ENCODE assay signal across 1 cellular context in the genomic region with DNA sequence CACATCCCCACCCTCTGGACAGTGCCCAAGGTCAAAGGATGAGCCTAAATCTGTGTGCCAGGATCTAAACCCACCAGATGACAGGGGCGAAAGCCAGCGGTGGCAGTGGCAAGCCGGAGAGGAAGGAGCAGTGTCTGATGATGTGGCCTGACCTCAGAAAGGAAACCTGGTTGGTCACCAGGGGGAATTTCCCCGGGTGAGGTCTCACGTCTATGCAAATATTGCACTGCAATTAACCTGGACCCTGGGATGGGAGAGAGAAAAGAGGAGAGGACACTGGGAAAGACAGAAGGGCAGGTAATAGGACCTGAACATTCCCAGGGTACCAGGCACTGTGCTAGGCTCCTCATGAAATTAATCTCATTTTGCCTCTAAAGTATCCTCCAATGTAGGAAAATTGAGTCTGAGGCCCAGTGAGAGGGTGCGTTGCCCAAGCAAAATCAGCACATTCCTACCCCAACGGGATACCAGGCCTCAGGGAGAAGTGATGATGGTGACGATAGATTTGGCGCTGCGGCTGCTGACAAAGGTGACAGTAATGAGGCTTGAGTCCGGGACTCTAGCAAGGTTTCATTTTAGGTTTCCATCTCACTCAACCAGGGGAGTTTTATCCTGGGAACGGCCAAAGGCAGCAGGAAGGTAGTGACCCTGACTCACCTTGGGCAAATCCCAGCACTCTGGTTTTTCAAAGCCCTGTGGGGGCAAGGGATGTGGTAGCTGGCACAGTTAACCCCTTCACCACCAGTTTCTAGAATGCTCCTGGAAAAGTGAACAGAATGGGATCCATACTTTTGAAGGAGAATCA.
TF ChIP-seq lines count a peak whose summit lies in the region.

No MANE protein-coding gene starts in this region.

TF ChIP-seq in IMR-90, 13 proteins besides CTCF, POLR2A, EP300 and RAD21 (continued from another document):
- TF ChIP-seq, protein P1, sequence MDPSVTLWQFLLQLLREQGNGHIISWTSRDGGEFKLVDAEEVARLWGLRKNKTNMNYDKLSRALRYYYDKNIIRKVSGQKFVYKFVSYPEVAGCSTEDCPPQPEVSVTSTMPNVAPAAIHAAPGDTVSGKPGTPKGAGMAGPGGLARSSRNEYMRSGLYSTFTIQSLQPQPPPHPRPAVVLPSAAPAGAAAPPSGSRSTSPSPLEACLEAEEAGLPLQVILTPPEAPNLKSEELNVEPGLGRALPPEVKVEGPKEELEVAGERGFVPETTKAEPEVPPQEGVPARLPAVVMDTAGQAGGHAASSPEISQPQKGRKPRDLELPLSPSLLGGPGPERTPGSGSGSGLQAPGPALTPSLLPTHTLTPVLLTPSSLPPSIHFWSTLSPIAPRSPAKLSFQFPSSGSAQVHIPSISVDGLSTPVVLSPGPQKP (IDR thresholded peaks at IDR 0.05; ENCODE audit: borderline replicate concordance, low read depth, low read length) = no peak
- no peak for TF ChIP-seq MXI1 (IDR thresholded peaks at IDR 0.05; ENCODE audit: borderline replicate concordance, low read depth, low read length)
- no peak for TF ChIP-seq CHD1 (IDR thresholded peaks at IDR 0.05; ENCODE audit: low read depth, low read length)
- TF ChIP-seq MAFK (IDR thresholded peaks at IDR 0.05; ENCODE audit: low read depth, low read length) = no peak
- no peak for TF ChIP-seq SMC3 (IDR thresholded peaks at IDR 0.05; ENCODE audit: low read depth, low read length)
- TF ChIP-seq, protein P2, sequence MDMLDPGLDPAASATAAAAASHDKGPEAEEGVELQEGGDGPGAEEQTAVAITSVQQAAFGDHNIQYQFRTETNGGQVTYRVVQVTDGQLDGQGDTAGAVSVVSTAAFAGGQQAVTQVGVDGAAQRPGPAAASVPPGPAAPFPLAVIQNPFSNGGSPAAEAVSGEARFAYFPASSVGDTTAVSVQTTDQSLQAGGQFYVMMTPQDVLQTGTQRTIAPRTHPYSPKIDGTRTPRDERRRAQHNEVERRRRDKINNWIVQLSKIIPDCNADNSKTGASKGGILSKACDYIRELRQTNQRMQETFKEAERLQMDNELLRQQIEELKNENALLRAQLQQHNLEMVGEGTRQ (IDR thresholded peaks at IDR 0.05; ENCODE audit: low read depth, low read length) = no peak
- no peak for TF ChIP-seq RFX5 (IDR thresholded peaks at IDR 0.05; ENCODE audit: low read depth, low read length)
TF ChIP-seq in IMR-90: peak in this region for 0.
